ENCODE assay signal across 8 cellular contexts in the genomic region with DNA sequence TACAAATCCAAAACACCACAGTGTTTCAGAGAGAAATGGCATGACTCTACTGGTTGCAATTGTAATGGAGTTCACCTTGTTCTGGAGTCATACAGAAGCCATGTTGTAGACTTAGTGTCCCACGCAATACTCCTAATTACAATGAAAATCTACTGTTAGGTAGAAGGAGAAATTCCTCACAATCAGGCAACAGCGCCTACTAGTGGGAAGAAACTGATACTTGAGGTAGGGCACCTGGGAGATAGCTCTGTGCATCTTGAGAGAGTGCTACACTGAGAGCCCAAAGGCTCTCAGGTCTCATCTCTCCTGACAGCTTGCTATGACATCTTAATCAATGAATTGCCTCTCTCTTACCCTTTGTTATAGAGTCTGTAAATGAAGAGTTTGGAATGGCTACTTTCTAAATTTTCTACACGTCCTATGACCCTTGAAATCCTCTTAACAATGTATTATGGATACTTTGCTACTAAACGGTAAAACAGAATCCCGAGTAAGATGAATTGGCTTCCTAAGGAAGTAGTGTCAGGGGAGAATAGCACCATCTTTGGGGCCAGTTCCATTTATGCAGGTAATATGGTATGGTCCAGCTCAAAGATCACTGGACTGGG.
DNase-seq lines count a peak whose midpoint lies in the region; ATAC-seq and TF ChIP-seq lines count a peak whose summit lies in the region.

No MANE protein-coding gene starts in this region.

- peak; percentile 55 for ATAC-seq in esophagus mucosa
- ATAC-seq in GM19328 (IDR thresholded peaks at IDR 0.05; ENCODE audit: unreplicated experiment), result no peak
- no peak for ATAC-seq in HG02571 (IDR thresholded peaks at IDR 0.05; ENCODE audit: unreplicated experiment)

- no peak for TF ChIP-seq EP300 in Ishikawa (IDR thresholded peaks at IDR 0.05; ENCODE audit: borderline replicate concordance)

- DNase-seq in Daoy (ENCODE audit: low read depth), result peak; percentile 37
- peak; percentile 50 to 56 for DNase-seq in activated CD4-positive, alpha-beta T cell treated with anti-CD3 and anti-CD28 coated beads, Interleukin-2, amount 50 U/mL, for 4 hours
- DNase-seq in stimulated activated CD4-positive, alpha-beta T cell treated with anti-CD3 and anti-CD28 coated beads, Interleukin-1b, Interleukin-23, amount 100 ng/mL, for 48 hours, result peak; percentile 44
- no peak for DNase-seq in germinal center (ENCODE audit: low spot score)

- TF ChIP-seq RAD21 in Ishikawa (IDR thresholded peaks at IDR 0.05; ENCODE audit: low read depth), result peak; percentile 83

TF ChIP-seq in Ishikawa, 13 proteins besides CTCF, POLR2A, EP300 and RAD21:
- TF ChIP-seq, protein P1, sequence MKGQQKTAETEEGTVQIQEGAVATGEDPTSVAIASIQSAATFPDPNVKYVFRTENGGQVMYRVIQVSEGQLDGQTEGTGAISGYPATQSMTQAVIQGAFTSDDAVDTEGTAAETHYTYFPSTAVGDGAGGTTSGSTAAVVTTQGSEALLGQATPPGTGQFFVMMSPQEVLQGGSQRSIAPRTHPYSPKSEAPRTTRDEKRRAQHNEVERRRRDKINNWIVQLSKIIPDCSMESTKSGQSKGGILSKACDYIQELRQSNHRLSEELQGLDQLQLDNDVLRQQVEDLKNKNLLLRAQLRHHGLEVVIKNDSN (IDR thresholded peaks at IDR 0.05), result no peak
- TF ChIP-seq TCF12 (IDR thresholded peaks at IDR 0.05; ENCODE audit: low read depth), result no peak
- TF ChIP-seq ZBTB7A (IDR thresholded peaks at IDR 0.05; ENCODE audit: low read depth), result no peak
- TF ChIP-seq NFIC (IDR thresholded peaks at IDR 0.05), result no peak
- no peak for TF ChIP-seq TAF1 (IDR thresholded peaks at IDR 0.05; ENCODE audit: low read depth)
TF ChIP-seq in Ishikawa: peak in this region for 0.
